22 cellular contexts compared by ENCODE assay signal in the genomic region with DNA sequence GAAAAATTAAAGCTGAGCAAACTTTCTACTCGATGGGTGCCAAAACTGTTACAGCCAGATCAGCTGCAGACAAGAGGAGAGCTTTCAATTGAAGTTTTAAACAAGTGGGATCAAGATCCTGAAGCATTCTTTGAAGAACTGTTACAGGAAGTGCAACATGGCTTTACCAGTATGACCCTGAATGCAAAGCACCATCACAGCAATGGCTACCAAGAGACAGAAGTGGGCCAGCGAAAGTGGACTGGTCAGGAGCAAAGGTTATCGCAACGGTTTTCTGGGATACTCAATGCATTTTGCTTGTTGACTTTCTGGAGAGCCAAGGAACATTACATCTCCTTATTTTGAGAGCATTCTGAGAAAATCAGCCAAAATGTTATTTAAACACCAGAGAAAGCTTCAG. TPM values are rescaled to one million over a fixed set of nuclear protein-coding genes. Genes with fewer than 3 reads are reported as not detected.
DNase-seq lines count a peak whose midpoint lies in the region; ATAC-seq, FAIRE-seq and TF ChIP-seq lines count a peak whose summit lies in the region.
"Had no signal": no experiment of that assay in that cellular context is flagged by ENCODE, and none has a peak within 500 bp of the region (broad histone marks: within the 10 kb centered on the region; RNA-seq: fewer than 3 reads in every experiment).

No MANE protein-coding gene starts in this region.

- TF ChIP-seq POLR2A in HCT116 (IDR thresholded peaks at IDR 0.05; ENCODE audit: borderline replicate concordance, extremely low read depth, insufficient read depth, insufficient read length) = no peak

- no peaks in the 10 kb centered on the region for H4K20me1 ChIP-seq in HCT116 (ENCODE audit: insufficient read depth)
- H4K20me1 ChIP-seq: BLaER1 had no signal

- peak overlapping the region; percentile 56 for H2AFZ ChIP-seq in HCT116 (ENCODE audit: low read depth, low read length, poor library complexity, severe bottlenecking)

- no peaks in the 10 kb centered on the region for H3K36me3 ChIP-seq in HCT116 (ENCODE audit: control insufficient read depth in 1 of 2, insufficient read depth in 2 of 2, low read length in 2 of 2)
- no peaks in the 10 kb centered on the region for H3K36me3 ChIP-seq in bronchial epithelial cell (ENCODE audit: control insufficient read depth, insufficient read depth, low read length)
- no peaks in the 10 kb centered on the region for H3K36me3 ChIP-seq in left lung
- H3K36me3 ChIP-seq: BLaER1, HAP-1 had no signal

- H3K9ac ChIP-seq in HCT116 (ENCODE audit: low read length) = no peak overlapping the region
- H3K9ac ChIP-seq: BLaER1 had no signal

- no peaks in the 10 kb centered on the region for H3K9me2 ChIP-seq in HCT116 (ENCODE audit: insufficient read depth)

- RAD21 ChIA-PET in HCT116 (lab: Charles Lee; ENCODE audit: low non-redundant PET in 1 of 2, low total read pairs in 2 of 2, uncharacterized antibody in 2 of 2, unreplicated experiment in 2 of 2) = no interaction called here

- H3K27me3 ChIP-seq in HCT116 (ENCODE audit: insufficient read depth, low read length) (no peaks in the 10 kb centered on the region), bronchial epithelial cell (ENCODE audit: control insufficient read depth, insufficient read depth, low read length) (no peaks in the 10 kb centered on the region), left lung (peaks cover 0 to 7% of the 10 kb centered on the region in 2 donors)
- H3K27me3 ChIP-seq: BLaER1 had no signal

- BruUV-seq in HCT116 (replicated peaks; lab: Mats Ljungman, UMichigan) = no TSS peak

- DNase-seq in DMS53 (lab: John Stamatoyannopoulos, UW) (peak; percentile 50), HCT116 (ENCODE audit: low read depth, low spot score) (no peak), bronchial epithelial cell (ENCODE audit: low read depth) (peak; percentile 4), left lung (no peak), NOMO-1 treated with DMSO at 0.1 percent for 48 hours (lab: John Stamatoyannopoulos, UW; ENCODE audit: unreplicated experiment) (no peak)
- no peak for DNase-seq in activated CD8-positive, alpha-beta memory T cell treated with anti-CD3 and anti-CD28 coated beads, Interleukin-2, amount 50 U/mL, for 48 hours
- DNase-seq: 8988T; CD4-positive, alpha-beta memory T cell; DMS153; DND-41; EL; IMR-90 had no signal

- intact Hi-C loops in HCT116 (cut with micrococcal nuclease) (no loop called here), left lung (cut with DNase I) (no loop called here)

- H3K4me3 ChIP-seq in HCT116 (replicated peaks in 1 of 2; ENCODE audit: low read depth in 1 of 2, low read length in 2 of 2) (no peak overlapping the region), bronchial epithelial cell (ENCODE audit: low read depth, low read length) (no peak overlapping the region), left lung (no peak overlapping the region)
- H3K4me3 ChIP-seq: BLaER1, GM12878, HAP-1 had no signal

- no peak for TF ChIP-seq RAD21 in HCT116 (IDR thresholded peaks at IDR 0.05; ENCODE audit: low read depth)

- FAIRE-seq in bronchial epithelial cell (lab: Jason Lieb, UNC) = no peak
- FAIRE-seq: GM12878, HTR-8/SVneo had no signal

- CTCF ChIA-PET in HCT116 (lab: Charles Lee) = no interaction called here

- H3K4me2 ChIP-seq in HCT116 (ENCODE audit: low read length) = no peak overlapping the region
- H3K4me2 ChIP-seq: BLaER1 had no signal

- H3K4me1 ChIP-seq in HCT116 (ENCODE audit: control insufficient read depth in 1 of 2, insufficient read depth in 2 of 2, low read length in 2 of 2) (peaks cover 7 to 15% of the 10 kb centered on the region in 2 experiments), left lung (no peaks in the 10 kb centered on the region)
- H3K4me1 ChIP-seq: BLaER1, HAP-1 had no signal

- H3K9me3 ChIP-seq in HCT116 (ENCODE audit: control insufficient read depth in 1 of 2, insufficient read depth in 1 of 2, low read depth in 1 of 2, low read length in 2 of 2) (no peaks in the 10 kb centered on the region), left lung (no peaks in the 10 kb centered on the region)
- H3K9me3 ChIP-seq: BLaER1, HAP-1 had no signal

- POLR2A ChIA-PET in HCT116 (lab: Charles Lee) = no interaction called here

- H3K27ac ChIP-seq in HCT116 (ENCODE audit: low read depth, low read length) (no peak overlapping the region), left lung (no peak overlapping the region)
- H3K27ac ChIP-seq: BLaER1 had no signal

- H3K79me2 ChIP-seq in HCT116 (ENCODE audit: insufficient read depth, low read length) = no peaks in the 10 kb centered on the region

- TF ChIP-seq CTCF in HCT116 (IDR thresholded peaks at IDR 0.05 in 2 of 3, conservative IDR thresholded peaks at IDR 0.05 in 1 of 3; ENCODE audit: borderline replicate concordance in 1 of 3, insufficient read depth in 1 of 3, low read depth in 2 of 3, low read length in 2 of 3) = no peak
- TF ChIP-seq CTCF in bronchial epithelial cell (IDR thresholded peaks at IDR 0.05; ENCODE audit: insufficient read depth, low read length, severe bottlenecking) = no peak
- no peak for TF ChIP-seq CTCF in left lung (IDR thresholded peaks at IDR 0.05)

- ATAC-seq in HCT116 (no peak), left lung (peak; percentile 79), HG03159 (IDR thresholded peaks at IDR 0.05; ENCODE audit: unreplicated experiment) (no peak), GM19328 (IDR thresholded peaks at IDR 0.05; ENCODE audit: unreplicated experiment) (no peak)
- ATAC-seq: GM12878 had no signal

TF ChIP-seq in HCT116, 20 proteins besides CTCF, POLR2A, EP300 and RAD21:
- TF ChIP-seq TCF7L2 (IDR thresholded peaks at IDR 0.05; ENCODE audit: borderline replicate concordance, extremely low read depth, insufficient read depth, insufficient read length) = no peak
- TF ChIP-seq YY1 (IDR thresholded peaks at IDR 0.05; ENCODE audit: extremely low read depth, insufficient replicate concordance, low read depth, low read length) = no peak
- TF ChIP-seq, protein P1, sequence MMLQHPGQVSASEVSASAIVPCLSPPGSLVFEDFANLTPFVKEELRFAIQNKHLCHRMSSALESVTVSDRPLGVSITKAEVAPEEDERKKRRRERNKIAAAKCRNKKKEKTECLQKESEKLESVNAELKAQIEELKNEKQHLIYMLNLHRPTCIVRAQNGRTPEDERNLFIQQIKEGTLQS (IDR thresholded peaks at IDR 0.05) = no peak
- TF ChIP-seq SP1 (IDR thresholded peaks at IDR 0.05; ENCODE audit: low read depth) = no peak
- TF ChIP-seq ZFX (IDR thresholded peaks at IDR 0.05) = no peak
- TF ChIP-seq, protein P2, sequence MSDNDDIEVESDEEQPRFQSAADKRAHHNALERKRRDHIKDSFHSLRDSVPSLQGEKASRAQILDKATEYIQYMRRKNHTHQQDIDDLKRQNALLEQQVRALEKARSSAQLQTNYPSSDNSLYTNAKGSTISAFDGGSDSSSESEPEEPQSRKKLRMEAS (IDR thresholded peaks at IDR 0.05) = no peak
- no peak for TF ChIP-seq EGR1 (IDR thresholded peaks at IDR 0.05; ENCODE audit: low read depth)

RNA-seq across cellular contexts. Expression of a gene that starts 9.1 kb away (rescaled TPM):
- total RNA-seq in HCT116 (2021; ENCODE audit: unreplicated experiment) (19.5 TPM), bronchial epithelial cell (440 and 513 TPM in 2 replicates), left lung (under 1 TPM in 1 of 2 donors, not detected in 1; 0.34 TPM)
- polyA plus RNA-seq in HCT116 (2012) = 11.5 and 13.9 TPM in 2 replicates
- total RNA-seq: CD4-positive, alpha-beta memory T cell; G401; GM12878; H4; IMR-90 had no signal
- polyA plus RNA-seq: AG04450; CD14-positive monocyte; CD4-positive, alpha-beta memory T cell; IMR-90 had no signal

RNA-seq across cellular contexts. Expression of a gene that starts 45.4 kb away (rescaled TPM):
- total RNA-seq in HCT116 (2021; ENCODE audit: unreplicated experiment) = 68.3 TPM
- polyA plus RNA-seq in HCT116 (2012) = 18.9 and 21.1 TPM in 2 replicates
- total RNA-seq in bronchial epithelial cell = 120 and 167 TPM in 2 replicates
- total RNA-seq in left lung = 10 to 100 TPM; 57.0 to 71.4 TPM

Comparison
In these comparisons a context has a peak if more than half of its experiments do, and no peak if none do; other contexts are left out.
1. DNase-seq: peak in DMS53 (single experiment) and bronchial epithelial cell (single experiment); none in HCT116 (single experiment), left lung (0 of 2), activated CD8-positive, alpha-beta memory T cell treated with anti-CD3 and anti-CD28 coated beads, Interleukin-2, amount 50 U/mL, for 48 hours (single experiment) and NOMO-1 treated with DMSO at 0.1 percent for 48 hours (single experiment).
2. RNA of a gene that starts 9.1 kb away (total RNA-seq): 440 to 513 TPM in bronchial epithelial cell; 19.5 TPM in HCT116 (single experiment) and 0.34 TPM in left lung; every median in the first group is over 10 times any median in the second.